In genomic region chrX:100864967-100865366, GRCh38 we compare ENCODE assay signal across 13 cellular contexts. TPM values are rescaled to one million over a fixed set of nuclear protein-coding genes. Genes with fewer than 3 reads are reported as not detected.
DNase-seq lines count a peak whose midpoint lies in the region; ATAC-seq and TF ChIP-seq lines count a peak whose summit lies in the region.
"Had no signal": no experiment of that assay in that cellular context is flagged by ENCODE, and none has a peak within 500 bp of the region (broad histone marks: within the 10 kb centered on the region; RNA-seq: fewer than 3 reads in every experiment).

No MANE protein-coding gene starts in this region.

- no peaks in the 10 kb centered on the region for H3K36me3 Mint-ChIP-seq in progenitor cell of endocrine pancreas (ENCODE audit: insufficient read depth)
- H3K36me3 Mint-ChIP-seq: activated naive CD4-positive, alpha-beta T cell treated with anti-CD3 and anti-CD28 coated beads, Interleukin-2, amount 50 U/mL, for 72 hours had no signal

- no peaks in the 10 kb centered on the region for H3K27me3 Mint-ChIP-seq in progenitor cell of endocrine pancreas

- ATAC-seq in GM19467 (IDR thresholded peaks at IDR 0.05; ENCODE audit: unreplicated experiment), result no peak
- no peak for ATAC-seq in HG02938 (IDR thresholded peaks at IDR 0.05; ENCODE audit: unreplicated experiment)

- peaks cover 9% of the 10 kb centered on the region for H3K9me3 Mint-ChIP-seq in progenitor cell of endocrine pancreas (ENCODE audit: low read depth)
- H3K9me3 Mint-ChIP-seq: activated naive CD4-positive, alpha-beta T cell treated with anti-CD3 and anti-CD28 coated beads, Interleukin-2, amount 50 U/mL, for 72 hours had no signal

- WGBS in tibial nerve, 2 donors, result 71 to 86% methylated on average over 1 of the region's 1 CpG

- intact Hi-C loops in dorsolateral prefrontal cortex (cut with DNase I), result no loop called here

- TF ChIP-seq CTCF in dorsolateral prefrontal cortex (IDR thresholded peaks at IDR 0.05 in 54 of 56, conservative IDR thresholded peaks at IDR 0.05 in 2 of 56; ENCODE audit: low read depth in 1 of 56, partially characterized antibody in 56 of 56) (no peak), tibial nerve (IDR thresholded peaks at IDR 0.05) (no peak), progenitor cell of endocrine pancreas (IDR thresholded peaks at IDR 0.05; ENCODE audit: unreplicated experiment) (no peak)

- H3K9me3 ChIP-seq in tibial nerve, result no peaks in the 10 kb centered on the region
- H3K9me3 ChIP-seq: upper lobe of left lung had no signal

- H3K4me1 Mint-ChIP-seq in progenitor cell of endocrine pancreas (ENCODE audit: low read depth), result no peaks in the 10 kb centered on the region

- peak overlapping the region in 32 of 59 donors; percentile 7 to 77 (median 53) for H3K27ac ChIP-seq in dorsolateral prefrontal cortex
- H3K27ac ChIP-seq in tibial nerve, result no peak overlapping the region
- H3K27ac ChIP-seq: skin epidermis, upper lobe of left lung had no signal

- H3K4me3 ChIP-seq in dorsolateral prefrontal cortex (no peak overlapping the region), tibial nerve (no peak overlapping the region)
- H3K4me3 ChIP-seq: skin epidermis, upper lobe of left lung had no signal

- no peak overlapping the region for H3K27ac Mint-ChIP-seq in progenitor cell of endocrine pancreas
- H3K27ac Mint-ChIP-seq: activated naive CD4-positive, alpha-beta T cell treated with anti-CD3 and anti-CD28 coated beads, Interleukin-2, amount 50 U/mL, for 72 hours had no signal

- no peak for TF ChIP-seq EP300 in tibial nerve (IDR thresholded peaks at IDR 0.05)

- no peaks in the 10 kb centered on the region for H3K4me1 ChIP-seq in tibial nerve
- H3K4me1 ChIP-seq: upper lobe of left lung had no signal

- H3K4me3 Mint-ChIP-seq in progenitor cell of endocrine pancreas (ENCODE audit: low read depth), result no peak overlapping the region

- no peaks in the 10 kb centered on the region for H3K36me3 ChIP-seq in tibial nerve
- H3K36me3 ChIP-seq: upper lobe of left lung had no signal

- peaks cover 0 to 67% (median 24%) of the 10 kb centered on the region in 45 donors for H3K27me3 ChIP-seq in dorsolateral prefrontal cortex
- H3K27me3 ChIP-seq in tibial nerve, result peaks cover 0 to 4% of the 10 kb centered on the region in 2 donors
- H3K27me3 ChIP-seq: upper lobe of left lung had no signal

- DNase-seq in AG08395 (ENCODE audit: low spot score) (peak; percentile 23), LHCN-M2 (ENCODE audit: low read depth) (peak; percentile 60), dorsolateral prefrontal cortex (peak in 1 of 10 donors; percentile 25), mucosa of gallbladder (ENCODE audit: low spot score) (peak; percentile 10), tibial nerve (ENCODE audit: low spot score in 2 of 2) (no peak), progenitor cell of endocrine pancreas (ENCODE audit: low spot score, unreplicated experiment) (no peak)
- DNase-seq: activated CD8-positive, alpha-beta memory T cell treated with anti-CD3 and anti-CD28 coated beads for 24 hours; upper lobe of left lung had no signal

- TF ChIP-seq POLR2A in tibial nerve (IDR thresholded peaks at IDR 0.05), result no peak

RNA-seq across cellular contexts. Expression of gene NOX1, which starts 9.2 kb away (rescaled TPM):
- total RNA-seq in LHCN-M2 (2014; rRNA removed) (not detected in 2 replicates), dorsolateral prefrontal cortex (under 1 TPM in 12 of 120 experiments, not detected in 108; 0.16 to 0.76 (median 0.36) TPM), mucosa of gallbladder (not detected), tibial nerve (not detected), progenitor cell of endocrine pancreas (not detected in 2 replicates)
- polyA plus RNA-seq in LHCN-M2 (2012), result not detected
- total RNA-seq: activated naive CD4-positive, alpha-beta T cell treated with anti-CD3 and anti-CD28 coated beads, Interleukin-2, amount 50 U/mL, for 72 hours; T-helper 2 cell treated with Interferon-gamma antibody and Interleukin-4, amounts not matched to agents 100 ng/mL and 5 ng/mL, for 36 hours; upper lobe of left lung had no signal

RNA-seq across cellular contexts. Expression of gene CSTF2, which starts 44.8 kb away (rescaled TPM):
- total RNA-seq in LHCN-M2 (2014; rRNA removed) (29.4 and 32.3 TPM in 2 replicates), dorsolateral prefrontal cortex (10 to 100 TPM; 11.2 to 26.8 (median 16.5) TPM), mucosa of gallbladder (19.5 TPM), tibial nerve (10 to 100 TPM in 3 of 4 donors, 1 to 10 TPM in 1; 5.7 to 17.7 (median 14.2) TPM), progenitor cell of endocrine pancreas (20.2 and 22.7 TPM in 2 replicates)
- 15.4 TPM for polyA plus RNA-seq in LHCN-M2 (2012)

Comparison
In these comparisons a context has a peak if more than half of its experiments do, and no peak if none do; other contexts are left out.
1. DNase-seq: peak in AG08395 (single experiment), LHCN-M2 (single experiment) and mucosa of gallbladder (single experiment); none in tibial nerve (0 of 2) and progenitor cell of endocrine pancreas (single experiment).
2. H3K27ac ChIP-seq: peak in dorsolateral prefrontal cortex (32 of 59); none in tibial nerve (0 of 4).